In genomic region chr12:101792046-101792931, GRCh38 we compare ENCODE assay signal across 10 cellular contexts. TPM values are rescaled to one million over a fixed set of nuclear protein-coding genes. Genes with fewer than 3 reads are reported as not detected.
A peak's percentile ranks its signal among the peaks of the same experiment; 100 is the strongest.
DNase-seq lines count a peak whose midpoint lies in the region; ATAC-seq and TF ChIP-seq lines count a peak whose summit lies in the region.
"Had no signal": no experiment of that assay in that cellular context is flagged by ENCODE, and none has a peak within 500 bp of the region (broad histone marks: within the 10 kb centered on the region; RNA-seq: fewer than 3 reads in every experiment).

No MANE protein-coding gene starts in this region.

- no peaks in the 10 kb centered on the region for H3K4me1 ChIP-seq in SK-N-SH (ENCODE audit: control insufficient read depth in 1 of 2, insufficient read depth in 2 of 2, low read depth in 1 of 2, low read length in 1 of 2)

- in situ Hi-C loops in KBM-7 (cut with MboI; ENCODE audit: low pct_unique_long_range_greater_than_20kb, low sequenced_read_pairs): no loop called here

- H3K79me2 ChIP-seq in SK-N-SH (ENCODE audit: insufficient read depth): no peaks in the 10 kb centered on the region

- POLR2A ChIA-PET in SK-N-SH (lab: Yijun Ruan, JAX): no interaction called here

- peaks cover 9% of the 10 kb centered on the region for H3F3A ChIP-seq in SK-N-SH (replicated peaks; ENCODE audit: insufficient read depth)

- no peaks in the 10 kb centered on the region for H4K20me1 ChIP-seq in SK-N-SH (ENCODE audit: insufficient read depth)

- no peaks in the 10 kb centered on the region for H3K27me3 Mint-ChIP-seq in T-helper 2 cell treated with Interferon-gamma antibody and Interleukin-4, amounts not matched to agents 5 μg/mL and 100 μg/mL, for 36 hours (ENCODE audit: low read depth)

- H3K27ac Mint-ChIP-seq in T-helper 2 cell treated with Interferon-gamma antibody and Interleukin-4, amounts not matched to agents 5 μg/mL and 100 μg/mL, for 36 hours: peak overlapping the region; percentile 58

- H3K4me3 Mint-ChIP-seq in T-helper 2 cell treated with Interferon-gamma antibody and Interleukin-4, amounts not matched to agents 5 μg/mL and 100 μg/mL, for 36 hours: peak overlapping the region; percentile 3
- H3K4me3 Mint-ChIP-seq: CD14-positive monocyte had no signal

- no peaks in the 10 kb centered on the region for H3K36me3 ChIP-seq in SK-N-SH (replicated peaks in 1 of 2; ENCODE audit: control insufficient read depth in 1 of 2, insufficient read depth in 2 of 2, low read length in 1 of 2)

- CTCF ChIA-PET in SK-N-SH (lab: Yijun Ruan, JAX): interaction anchor here (0.9 to 4.2 kb wide), 8 partner anchors 19 to 146 kb away, joined by 3 to 23 read pairs (median 4); partner anchors contain the start of gene GNPTAB

- 0 out of 2 replicates have a peak, but pooled peaks have one; percentile 6 for TF ChIP-seq RAD21 in SK-N-SH (IDR thresholded peaks at IDR 0.05; ENCODE audit: low read length)

- H3K9me3 ChIP-seq in SK-N-SH: no peaks in the 10 kb centered on the region

- TF ChIP-seq CTCF in SK-N-SH (IDR thresholded peaks at IDR 0.05): peak; percentile 46
- TF ChIP-seq CTCF in fibroblast of villous mesenchyme (IDR thresholded peaks at IDR 0.05; ENCODE audit: insufficient read depth, low read depth, low read length): peak; percentile 39
- peak; percentile 64 for TF ChIP-seq CTCF in retinal pigment epithelial cell (conservative IDR thresholded peaks at IDR 0.05; ENCODE audit: low read depth, low read length)

- H3K36me3 Mint-ChIP-seq in T-helper 2 cell treated with Interferon-gamma antibody and Interleukin-4, amounts not matched to agents 5 μg/mL and 100 μg/mL, for 36 hours (ENCODE audit: low read depth): peaks cover 48% of the 10 kb centered on the region

- H3K9ac ChIP-seq in SK-N-SH: no peak overlapping the region

- 70% methylated on average over 6 of the region's 6 CpGs for WGBS in SK-N-SH (ENCODE audit: low lambda C conversion rate)

- H3K9me3 Mint-ChIP-seq in T-helper 2 cell treated with Interferon-gamma antibody and Interleukin-4, amounts not matched to agents 5 μg/mL and 100 μg/mL, for 36 hours: no peaks in the 10 kb centered on the region

- no peak for TF ChIP-seq EP300 in SK-N-SH (IDR thresholded peaks at IDR 0.05; ENCODE audit: borderline replicate concordance in 1 of 2, low read depth in 1 of 2, low read length in 1 of 2)

- H3K4me3 ChIP-seq in SK-N-SH (ENCODE audit: low read depth in 2 of 2, low read length in 1 of 2) (no peak overlapping the region), fibroblast of villous mesenchyme (ENCODE audit: low read depth, low read length) (no peak overlapping the region), retinal pigment epithelial cell (ENCODE audit: low read length) (no peak overlapping the region)

- no peaks in the 10 kb centered on the region for H3K27me3 ChIP-seq in SK-N-SH (ENCODE audit: insufficient read depth)

- ATAC-seq in HG03175 (IDR thresholded peaks at IDR 0.05; ENCODE audit: unreplicated experiment) (no peak), GM19455 (IDR thresholded peaks at IDR 0.05; ENCODE audit: unreplicated experiment) (no peak)

- H2AFZ ChIP-seq in SK-N-SH (ENCODE audit: low read depth): no peak overlapping the region

- no peak overlapping the region for H3K4me2 ChIP-seq in SK-N-SH

- H3K4me1 Mint-ChIP-seq in T-helper 2 cell treated with Interferon-gamma antibody and Interleukin-4, amounts not matched to agents 5 μg/mL and 100 μg/mL, for 36 hours (ENCODE audit: low read depth): peaks cover 42% of the 10 kb centered on the region

- DNase-seq in T-helper 2 cell treated with Interferon-gamma antibody and Interleukin-4, amounts not matched to agents 5 μg/mL and 100 μg/mL, for 36 hours (ENCODE audit: low spot score): no peak
- DNase-seq in T-helper 2 cell: no peak
- DNase-seq in SK-N-SH: peak; percentile 10
- DNase-seq in fibroblast of villous mesenchyme (ENCODE audit: low read depth): peak; percentile 6
- no peak for DNase-seq in retinal pigment epithelial cell (ENCODE audit: low read depth)
- DNase-seq in KBM-7: no peak
- DNase-seq: midbrain had no signal

- H3K9me2 ChIP-seq in SK-N-SH: no peaks in the 10 kb centered on the region

- H3K27ac ChIP-seq in SK-N-SH (ENCODE audit: low read depth in 2 of 2, low read length in 1 of 2): peak overlapping the region in 1 of 2 experiments; percentile 64; a peak in 1 of 4 replicates

TF ChIP-seq in SK-N-SH, 30 proteins besides CTCF, POLR2A, EP300 and RAD21:
- peak; percentile 38 for TF ChIP-seq SMC3 (IDR thresholded peaks at IDR 0.05; ENCODE audit: low read depth, low read length)
- TF ChIP-seq RXRA (IDR thresholded peaks at IDR 0.05; ENCODE audit: borderline replicate concordance, low read depth): no peak
TF ChIP-seq in SK-N-SH: peak in this region for 1.

RNA-seq across cellular contexts. Expression of gene GNPTAB, which starts 38.5 kb away (rescaled TPM):
- 18.8 and 25.1 TPM in 2 replicates for polyA plus RNA-seq in SK-N-SH (2012; rRNA removed)
- 28.2 and 31.7 TPM in 2 replicates for polyA plus RNA-seq in SK-N-SH (2012; cell fraction: cytosol; rRNA removed)
- 12.1 and 21.7 TPM in 2 replicates for polyA plus RNA-seq in SK-N-SH (2012; cell fraction: nucleus; rRNA removed)
- total RNA-seq in fibroblast of villous mesenchyme: 39.3 and 86.8 TPM in 2 replicates

RNA-seq across cellular contexts. Expression of gene SYCP3, which starts 53.0 kb away (rescaled TPM):
- 0.06 and 0.07 TPM in 2 replicates for polyA plus RNA-seq in SK-N-SH (2012; rRNA removed)
- 0.03 TPM in 1 of 2 replicates, not detected in the other for polyA plus RNA-seq in SK-N-SH (2012; cell fraction: cytosol; rRNA removed)
- 0.26 and 0.30 TPM in 2 replicates for polyA plus RNA-seq in SK-N-SH (2012; cell fraction: nucleus; rRNA removed)
- under 0.01 and 0.32 TPM in 2 replicates for total RNA-seq in fibroblast of villous mesenchyme
- polyA plus RNA-seq: CD14-positive monocyte had no signal

Comparison
In these comparisons a context has a peak if more than half of its experiments do, and no peak if none do; other contexts are left out.
1. DNase-seq: peak in SK-N-SH (single experiment) and fibroblast of villous mesenchyme (single experiment); none in T-helper 2 cell treated with Interferon-gamma antibody and Interleukin-4, amounts not matched to agents 5 μg/mL and 100 μg/mL, for 36 hours (single experiment), T-helper 2 cell (0 of 5), retinal pigment epithelial cell (single experiment) and KBM-7 (single experiment).
2. Peak in every context shown above with its lines, with median percentiles within 50 percentile points of each other: CTCF ChIP-seq.